ENCODE assay signal across 1 cellular context in the genomic region with DNA sequence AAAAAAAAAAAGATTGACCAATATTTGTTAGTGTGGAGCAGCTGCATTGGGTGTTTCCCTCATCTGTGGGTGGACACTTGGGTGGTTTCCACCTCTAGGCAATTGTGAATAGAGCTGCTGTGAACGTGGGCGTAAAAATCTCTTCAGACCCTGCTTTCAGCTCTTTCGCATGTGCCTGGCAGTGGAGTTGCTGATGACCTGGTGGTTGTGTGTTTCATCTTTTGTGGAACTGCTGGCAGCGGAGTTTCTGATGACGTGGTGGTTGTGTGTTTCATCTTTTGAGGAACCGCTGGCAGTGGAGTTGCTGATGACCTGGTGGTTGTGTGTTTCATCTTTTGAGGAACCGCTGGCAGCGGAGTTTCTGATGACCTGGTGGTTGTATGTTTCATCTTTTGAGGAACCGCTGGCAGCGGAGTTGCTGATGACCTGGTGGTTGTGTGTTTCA.
TF ChIP-seq lines count a peak whose summit lies in the region.

No MANE protein-coding gene starts in this region.

TF ChIP-seq in GM23338, 12 proteins besides CTCF, POLR2A, EP300 and RAD21:
- TF ChIP-seq ZNF462 (CRISPR knock-in tag; IDR thresholded peaks at IDR 0.05) (no peak), JUNB (IDR thresholded peaks at IDR 0.05; ENCODE audit: unreplicated experiment) (no peak), ETS1 (IDR thresholded peaks at IDR 0.05) (no peak), STAT1 (IDR thresholded peaks at IDR 0.05; ENCODE audit: unreplicated experiment) (no peak), EZH2phosphoT487 (IDR thresholded peaks at IDR 0.05; ENCODE audit: unreplicated experiment) (no peak), CREB1 (CRISPR knock-in tag; IDR thresholded peaks at IDR 0.05; ENCODE audit: low read depth) (no peak), POLR2AphosphoS5 (IDR thresholded peaks at IDR 0.05; ENCODE audit: low read depth) (no peak)
